In genomic region chr1:2088434-2088833, GRCh38 we compare ENCODE assay signal across 13 cellular contexts. TPM values are rescaled to one million over a fixed set of nuclear protein-coding genes. Genes with fewer than 3 reads are reported as not detected.
DNase-seq lines count a peak whose midpoint lies in the region; ATAC-seq, FAIRE-seq and TF ChIP-seq lines count a peak whose summit lies in the region.
"Had no signal": no experiment of that assay in that cellular context is flagged by ENCODE, and none has a peak within 500 bp of the region (broad histone marks: within the 10 kb centered on the region; RNA-seq: fewer than 3 reads in every experiment).

No MANE protein-coding gene starts in this region.

- H3K79me2 ChIP-seq in OCI-LY7 (ENCODE audit: insufficient read depth, low read depth, low read length): no peaks in the 10 kb centered on the region

- CTCF ChIA-PET in OCI-LY7 (lab: Charles Lee; ENCODE audit: unreplicated experiment): interaction anchor here (1.1 kb wide), 1 partner anchor 52 kb away, joined by 3 read pairs; no protein-coding TSS in a partner anchor
- CTCF ChIA-PET in activated CD8-positive, alpha-beta T cell treated with anti-CD3 and anti-CD28 coated beads for 36 hours (lab: Charles Lee): interaction anchor here (1.0 to 1.5 kb wide), 3 partner anchors 52 to 86 kb away, joined by 3 to 7 read pairs (median 3); no protein-coding TSS in a partner anchor

- no peaks in the 10 kb centered on the region for H3K9me2 ChIP-seq in OCI-LY7 (ENCODE audit: insufficient read depth, low read length)

- H4K20me1 ChIP-seq in OCI-LY7 (ENCODE audit: insufficient read depth, low read length): no peaks in the 10 kb centered on the region

- no peaks in the 10 kb centered on the region for H3K36me3 Mint-ChIP-seq in nephron (ENCODE audit: low read depth)
- no peaks in the 10 kb centered on the region for H3K36me3 Mint-ChIP-seq in activated CD8-positive, alpha-beta T cell treated with anti-CD3 and anti-CD28 coated beads for 36 hours (ENCODE audit: low read depth)

- POLR2A ChIA-PET in OCI-LY7 (lab: Charles Lee): no interaction called here
- POLR2A ChIA-PET in activated CD8-positive, alpha-beta T cell treated with anti-CD3 and anti-CD28 coated beads for 36 hours (lab: Charles Lee): no interaction called here

- no peaks in the 10 kb centered on the region for H3K36me3 ChIP-seq in esophagus muscularis mucosa
- H3K36me3 ChIP-seq in OCI-LY7 (ENCODE audit: insufficient read depth, low read length): no peaks in the 10 kb centered on the region

- DNase-seq in AG08395 (ENCODE audit: low spot score): peak; percentile 81
- peak; percentile 60 for DNase-seq in M059J (ENCODE audit: low read depth)
- DNase-seq in esophagus muscularis mucosa (ENCODE audit: extremely low spot score): peak; percentile 94
- DNase-seq in activated CD4-positive, alpha-beta T cell treated with anti-CD3 and anti-CD28 coated beads for 4 hours: no peak
- no peak for DNase-seq in OCI-LY7 (ENCODE audit: low spot score)
- DNase-seq in D721Med (ENCODE audit: insufficient read length, low spot score): no peak
- no peak for DNase-seq in activated CD8-positive, alpha-beta T cell treated with anti-CD3 and anti-CD28 coated beads for 36 hours
- DNase-seq: activated CD4-positive, alpha-beta T cell treated with anti-CD3 and anti-CD28 coated beads for 48 hours; NCI-H1694 treated with DMSO at 0.1 percent for 48 hours; thyroid gland had no signal

- peaks cover 15% of the 10 kb centered on the region for H3K27me3 Mint-ChIP-seq in nephron (ENCODE audit: low read depth)
- no peaks in the 10 kb centered on the region for H3K27me3 Mint-ChIP-seq in activated CD8-positive, alpha-beta T cell treated with anti-CD3 and anti-CD28 coated beads for 36 hours
- H3K27me3 Mint-ChIP-seq: memory B cell had no signal

- H3K9me3 ChIP-seq in esophagus muscularis mucosa (no peaks in the 10 kb centered on the region), OCI-LY7 (ENCODE audit: low read length) (no peaks in the 10 kb centered on the region)
- H3K9me3 ChIP-seq: thyroid gland had no signal

- FAIRE-seq in D721Med (lab: Jason Lieb, UNC): no peak
- FAIRE-seq: colon had no signal

- peak overlapping the region; percentile 40 to 61 (median 59) for H3K27ac Mint-ChIP-seq in nephron
- H3K27ac Mint-ChIP-seq in activated CD8-positive, alpha-beta T cell treated with anti-CD3 and anti-CD28 coated beads for 36 hours: no peak overlapping the region
- H3K27ac Mint-ChIP-seq: memory B cell had no signal

- TF ChIP-seq CTCF in esophagus muscularis mucosa (IDR thresholded peaks at IDR 0.05) (no peak), nephron (IDR thresholded peaks at IDR 0.05; ENCODE audit: unreplicated experiment in 3 of 3) (no peak), OCI-LY7 (conservative IDR thresholded peaks at IDR 0.05; ENCODE audit: low read length) (no peak), D721Med (IDR thresholded peaks at IDR 0.05; ENCODE audit: insufficient read depth, missing control alignments) (no peak)
- no peak for TF ChIP-seq CTCF in activated CD8-positive, alpha-beta T cell treated with anti-CD3 and anti-CD28 coated beads for 36 hours (IDR thresholded peaks at IDR 0.05)

- peaks cover 13% of the 10 kb centered on the region for H3K4me1 Mint-ChIP-seq in nephron
- H3K4me1 Mint-ChIP-seq in activated CD8-positive, alpha-beta T cell treated with anti-CD3 and anti-CD28 coated beads for 36 hours (ENCODE audit: low read depth): peaks cover 2% of the 10 kb centered on the region

- peak overlapping the region in 1 of 3 experiments; percentile 30 for H3K4me3 Mint-ChIP-seq in nephron
- H3K4me3 Mint-ChIP-seq in activated CD8-positive, alpha-beta T cell treated with anti-CD3 and anti-CD28 coated beads for 36 hours: no peak overlapping the region
- H3K4me3 Mint-ChIP-seq: memory B cell had no signal

- TF ChIP-seq EP300 in esophagus muscularis mucosa (IDR thresholded peaks at IDR 0.05): no peak

- H3K9me3 Mint-ChIP-seq in nephron: no peaks in the 10 kb centered on the region
- H3K9me3 Mint-ChIP-seq in activated CD8-positive, alpha-beta T cell treated with anti-CD3 and anti-CD28 coated beads for 36 hours: no peaks in the 10 kb centered on the region
- H3K9me3 Mint-ChIP-seq: memory B cell had no signal

- WGBS in esophagus muscularis mucosa: 56% methylated on average over 12 of the region's 16 CpGs

- H3K4me1 ChIP-seq in esophagus muscularis mucosa (no peaks in the 10 kb centered on the region), OCI-LY7 (ENCODE audit: insufficient read depth, low read length, poor library complexity, severe bottlenecking) (no peaks in the 10 kb centered on the region)
- H3K4me1 ChIP-seq: thyroid gland had no signal

- intact Hi-C loops in esophagus muscularis mucosa (cut with DNase I): no loop called here
- intact Hi-C loops in OCI-LY7 (cut with micrococcal nuclease; ENCODE audit: unreplicated experiment): no loop called here
- intact Hi-C loops in activated CD8-positive, alpha-beta T cell treated with anti-CD3 and anti-CD28 coated beads for 36 hours (cut with micrococcal nuclease): no loop called here

- H3K4me2 ChIP-seq in OCI-LY7 (ENCODE audit: low read length): no peak overlapping the region

- no TSS peak for BruUV-seq in OCI-LY7 (replicated peaks; lab: Mats Ljungman, UMichigan)

- H3K4me3 ChIP-seq in esophagus muscularis mucosa (no peak overlapping the region), OCI-LY7 (ENCODE audit: low read depth, low read length, poor library complexity, severe bottlenecking) (no peak overlapping the region)
- H3K4me3 ChIP-seq: thyroid gland had no signal

- no peak for ATAC-seq in activated CD8-positive, alpha-beta T cell treated with anti-CD3 and anti-CD28 coated beads for 36 hours

- TF ChIP-seq POLR2A in esophagus muscularis mucosa (IDR thresholded peaks at IDR 0.05; ENCODE audit: low read depth): no peak

- peak overlapping the region in 1 of 4 donors; percentile 54 for H3K27ac ChIP-seq in esophagus muscularis mucosa (replicated peaks in 1 of 4)
- H3K27ac ChIP-seq in OCI-LY7 (ENCODE audit: low read depth, low read length, poor library complexity, severe bottlenecking): no peak overlapping the region
- H3K27ac ChIP-seq: thyroid gland had no signal

- peaks cover 0 to 75% (median 0%) of the 10 kb centered on the region in 4 donors for H3K27me3 ChIP-seq in esophagus muscularis mucosa
- H3K27me3 ChIP-seq: thyroid gland had no signal

- H2AFZ ChIP-seq in OCI-LY7 (ENCODE audit: low read length): no peak overlapping the region

RNA-seq across cellular contexts. Expression of gene PRKCZ, which starts 38.2 kb away (rescaled TPM):
- 0.44 TPM in 1 of 2 replicates, not detected in the other for total RNA-seq in M059J (2014; rRNA removed; shearing (Covaris generic))
- 1 to 10 TPM; 3.1 to 5.4 (median 4.7) TPM for total RNA-seq in esophagus muscularis mucosa
- 8.0 and 10.2 TPM in 2 replicates for total RNA-seq in OCI-LY7 (2014; rRNA removed; shearing (Covaris generic))
- 10.0 and 13.0 TPM in 2 replicates for total RNA-seq in OCI-LY7 (2022)
- 10 to 100 TPM; 15.4 to 15.7 TPM for total RNA-seq in activated CD8-positive, alpha-beta T cell treated with anti-CD3 and anti-CD28 coated beads for 36 hours

Comparison
In these comparisons a context has a peak if more than half of its experiments do, and no peak if none do; other contexts are left out.
1. DNase-seq: peak in AG08395 (single experiment), M059J (single experiment) and esophagus muscularis mucosa (single experiment); none in activated CD4-positive, alpha-beta T cell treated with anti-CD3 and anti-CD28 coated beads for 4 hours (0 of 2), OCI-LY7 (single experiment), D721Med (single experiment) and activated CD8-positive, alpha-beta T cell treated with anti-CD3 and anti-CD28 coated beads for 36 hours (single experiment).